ENCODE assay signal across 8 cellular contexts in genomic region chr12:47306733-47307679, GRCh38.
DNase-seq lines count a peak whose midpoint lies in the region; ATAC-seq and TF ChIP-seq lines count a peak whose summit lies in the region.
"Not testable (repeated sequence)": the region's sequence is repeated elsewhere in the genome, so short reads cannot be mapped to it uniquely, and the experiment has no call there.

No MANE protein-coding gene starts in this region.

- H3K27me3 Mint-ChIP-seq in CD4-positive, alpha-beta memory T cell; activated T-cell treated with anti-CD3 and anti-CD28 coated beads, Interleukin-2, amount 50 U/mL, for 4 hours (ENCODE audit: low read depth): not testable (repeated sequence)

- H3K27me3 ChIP-seq in CD4-positive, alpha-beta memory T cell (ENCODE audit: insufficient read depth, low read length); rectal smooth muscle tissue (ENCODE audit: control insufficient read depth, insufficient read depth, low read length): not testable (repeated sequence)

- CTCF ChIA-PET in CD4-positive, alpha-beta memory T cell (lab: Charles Lee; ENCODE audit: partially characterized antibody): interaction anchor here (0.5 to 3.7 kb wide), 43 partner anchors 10 to 676 kb away, joined by 3 to 53 read pairs (median 4); partner anchors contain the start of genes AMIGO2 and PCED1B

- peaks cover 16% of the 10 kb centered on the region for H3K4me1 ChIP-seq in CD4-positive, alpha-beta memory T cell (ENCODE audit: insufficient read depth, low read length)
- H3K4me1 ChIP-seq in rectal smooth muscle tissue (ENCODE audit: control insufficient read depth, insufficient read depth, low read length): not testable (repeated sequence)

- peak overlapping the region; percentile 78 to 82 for H3K4me3 ChIP-seq in CD4-positive, alpha-beta memory T cell (ENCODE audit: low read length in 2 of 2)
- peak overlapping the region; percentile 16 for H3K4me3 ChIP-seq in coronary artery
- H3K4me3 ChIP-seq in rectal smooth muscle tissue (ENCODE audit: low read length): peak overlapping the region; percentile 22

- peak; percentile 18 for ATAC-seq in GM21723 (IDR thresholded peaks at IDR 0.05; ENCODE audit: unreplicated experiment)
- ATAC-seq in HG03432 (IDR thresholded peaks at IDR 0.05; ENCODE audit: unreplicated experiment): peak; percentile 35
- ATAC-seq in activated T-cell treated with anti-CD3 and anti-CD28 coated beads, Interleukin-2, amount 50 U/mL, for 4 hours: peak; percentile 29 to 39

- peaks cover 0 to 30% (median 12%) of the 10 kb centered on the region in 8 donors for H3K9me3 Mint-ChIP-seq in CD4-positive, alpha-beta memory T cell
- peaks cover 41% of the 10 kb centered on the region for H3K9me3 Mint-ChIP-seq in activated T-cell treated with anti-CD3 and anti-CD28 coated beads, Interleukin-2, amount 50 U/mL, for 4 hours

- H3K27ac ChIP-seq in CD4-positive, alpha-beta memory T cell (ENCODE audit: low read depth, low read length): peak overlapping the region; percentile 51
- peak overlapping the region; percentile 18; the same call in 1 of the 2 replicates for H3K27ac ChIP-seq in VCaP
- not testable (repeated sequence) for H3K27ac ChIP-seq in coronary artery; rectal smooth muscle tissue (ENCODE audit: low read depth, low read length)

- not testable (repeated sequence) for H3K9ac ChIP-seq in rectal smooth muscle tissue (ENCODE audit: low read length)

- TF ChIP-seq CTCF in VCaP (conservative IDR thresholded peaks at IDR 0.05); coronary artery (IDR thresholded peaks at IDR 0.05): not testable (repeated sequence)

- peak overlapping the region; percentile 82 to 95 (median 93) for H3K27ac Mint-ChIP-seq in CD4-positive, alpha-beta memory T cell

- POLR2A ChIA-PET in CD4-positive, alpha-beta memory T cell (lab: Charles Lee; ENCODE audit: partially characterized antibody): interaction anchor here (0.5 to 2.8 kb wide), 39 partner anchors 9 to 1089 kb away, joined by 3 to 55 read pairs (median 5); partner anchors contain the start of genes AMIGO2 and PCED1B

- H3K36me3 ChIP-seq in CD4-positive, alpha-beta memory T cell (ENCODE audit: insufficient read depth, low read length); rectal smooth muscle tissue (ENCODE audit: control insufficient read depth, insufficient read depth, low read length): not testable (repeated sequence)

- H3K4me3 Mint-ChIP-seq in CD4-positive, alpha-beta memory T cell: peak overlapping the region; percentile 89 to 99 (median 94)
- peak overlapping the region; percentile 86 for H3K4me3 Mint-ChIP-seq in activated T-cell treated with anti-CD3 and anti-CD28 coated beads, Interleukin-2, amount 50 U/mL, for 4 hours

- peaks cover 25 to 47% (median 35%) of the 10 kb centered on the region in 4 donors for H3K4me1 Mint-ChIP-seq in CD4-positive, alpha-beta memory T cell
- H3K4me1 Mint-ChIP-seq in activated T-cell treated with anti-CD3 and anti-CD28 coated beads, Interleukin-2, amount 50 U/mL, for 4 hours (ENCODE audit: low read depth): peaks cover 71% of the 10 kb centered on the region

- intact Hi-C loops in CD4-positive, alpha-beta memory T cell (cut with micrococcal nuclease): loop anchor here (1.0 to 5.0 kb wide), 9 partner anchors 30 to 275 kb away; partner anchors contain the start of genes AMIGO2 and PCED1B

- H3K36me3 Mint-ChIP-seq in CD4-positive, alpha-beta memory T cell: not testable (repeated sequence)
- peaks cover 29% of the 10 kb centered on the region for H3K36me3 Mint-ChIP-seq in activated T-cell treated with anti-CD3 and anti-CD28 coated beads, Interleukin-2, amount 50 U/mL, for 4 hours (ENCODE audit: insufficient read depth)

- DNase-seq in CD4-positive, alpha-beta memory T cell: peak; percentile 53 to 69 (median 64)
- peak; percentile 67 for DNase-seq in activated T-cell treated with anti-CD3 and anti-CD28 coated beads, Interleukin-2, amount 50 U/mL, for 4 hours
- not testable (repeated sequence) for DNase-seq in coronary artery (ENCODE audit: low spot score)
- DNase-seq in stimulated activated CD8-positive, alpha-beta memory T cell treated with anti-CD3 and anti-CD28 coated beads, Interleukin-4, amount 100 ng/mL, for 48 hours: peak; percentile 74

- not testable (repeated sequence) for H3K9me3 ChIP-seq in CD4-positive, alpha-beta memory T cell (ENCODE audit: control insufficient read depth in 1 of 2, low read length in 2 of 2)

Comparison
In these comparisons a context has a peak if more than half of its experiments do, and no peak if none do; other contexts are left out.
1. H3K4me3 ChIP-seq: peak in every context shown above with its lines; median percentile 80 in CD4-positive, alpha-beta memory T cell; 22 in rectal smooth muscle tissue; 16 in coronary artery.